1 cellular context compared by ENCODE assay signal in genomic region chr5:16774806-16775205, GRCh38.
A peak's percentile ranks its signal among the peaks of the same experiment; 100 is the strongest.
TF ChIP-seq lines count a peak whose summit lies in the region.

No MANE protein-coding gene starts in this region.

TF ChIP-seq in HepG2, 621 proteins besides CTCF, POLR2A, EP300 and RAD21 (continued from another document):
- TF ChIP-seq USF2 (IDR thresholded peaks at IDR 0.05; ENCODE audit: low read depth, low read length) (no peak), USF2 (CRISPR knock-in tag; IDR thresholded peaks at IDR 0.05; ENCODE audit: borderline replicate concordance) (no peak), MTF1 (CRISPR knock-in tag; IDR thresholded peaks at IDR 0.05) (no peak), SP5 (CRISPR knock-in tag; IDR thresholded peaks at IDR 0.05; ENCODE audit: borderline replicate concordance, low read depth) (no peak), ZNF574 (CRISPR knock-in tag; IDR thresholded peaks at IDR 0.05) (no peak), RXRB (CRISPR knock-in tag; IDR thresholded peaks at IDR 0.05; ENCODE audit: borderline replicate concordance) (0 out of 2 replicates have a peak, but pooled peaks have one; percentile 22), ATF2 (CRISPR knock-in tag; IDR thresholded peaks at IDR 0.05) (no peak), HMG20A (CRISPR knock-in tag; IDR thresholded peaks at IDR 0.05; ENCODE audit: borderline replicate concordance) (peak; percentile 35; the same call in 1 of the 2 replicates)
